ENCODE assay signal across 26 cellular contexts in genomic region chr4:153511104-153511503, GRCh38.
"Had no signal": no experiment of that assay in that cellular context is flagged by ENCODE, and none has a peak within 500 bp of the region (broad histone marks: within the 10 kb centered on the region; RNA-seq: fewer than 3 reads in every experiment).

No MANE protein-coding gene starts in this region.

- H3K9me3 ChIP-seq: esophagus muscularis mucosa, left lung, sigmoid colon, tibial nerve had no signal

- DNase-seq: activated CD4-positive, alpha-beta memory T cell treated with anti-CD3 and anti-CD28 coated beads for 36 hours; activated CD4-positive, alpha-beta T cell treated with anti-CD3 and anti-CD28 coated beads for 4 hours; activated gamma-delta T cell; activated naive CD8-positive, alpha-beta T cell treated with anti-CD3 and anti-CD28 coated beads, Interleukin-2, amount 10 ng/mL, durations not matched to agents 7 days and 5 days; amygdala; cerebellar nuclear complex; glutamatergic neuron; immature natural killer cell; kidney glomerular epithelial cell; left lung; natural killer cell; retina; sigmoid colon; stimulated activated CD4-positive, alpha-beta T cell treated with anti-CD3 and anti-CD28 coated beads, Interleukin-15, amount 100 ng/mL, for 24 hours; stimulated activated CD8-positive, alpha-beta memory T cell treated with anti-CD3 and anti-CD28 coated beads, Interleukin-4, amount 100 ng/mL, for 48 hours; stimulated activated naive CD8-positive, alpha-beta T cell treated with anti-CD3 and anti-CD28 coated beads, Interleukin-15, amount 100 ng/mL, for 72 hours; T1000 had no signal

- H3K4me3 ChIP-seq: coronary artery, esophagus muscularis mucosa, hepatocyte, left lung, lung, sigmoid colon, smooth muscle cell, tibial nerve had no signal

- H3K27me3 ChIP-seq: esophagus muscularis mucosa, hepatocyte, left lung, sigmoid colon, tibial nerve had no signal

- H3K36me3 Mint-ChIP-seq: natural killer cell had no signal

- H3K9me3 Mint-ChIP-seq: activated naive CD8-positive, alpha-beta T cell treated with anti-CD3 and anti-CD28 coated beads, Interleukin-2, amount 10 ng/mL, durations not matched to agents 7 days and 5 days; immature natural killer cell; natural killer cell had no signal

- H3K27ac ChIP-seq: coronary artery, esophagus muscularis mucosa, hepatocyte, left lung, sigmoid colon, tibial nerve had no signal

- H3K4me2 ChIP-seq: hepatocyte, smooth muscle cell had no signal

- ATAC-seq: left lung; natural killer cell; stimulated activated naive CD8-positive, alpha-beta T cell treated with anti-CD3 and anti-CD28 coated beads, Interleukin-15, amount 100 ng/mL, for 72 hours; WTC11 had no signal

- FAIRE-seq: bronchial epithelial cell had no signal

- H3K27me3 Mint-ChIP-seq: activated CD4-positive, alpha-beta memory T cell treated with anti-CD3 and anti-CD28 coated beads for 36 hours; activated naive CD8-positive, alpha-beta T cell treated with anti-CD3 and anti-CD28 coated beads, Interleukin-2, amount 10 ng/mL, durations not matched to agents 7 days and 5 days; progenitor cell of endocrine pancreas; stimulated activated naive CD8-positive, alpha-beta T cell treated with anti-CD3 and anti-CD28 coated beads, Interleukin-15, amount 100 ng/mL, for 72 hours had no signal

- H2AFZ ChIP-seq: hepatocyte had no signal

- H3K27ac Mint-ChIP-seq: activated CD4-positive, alpha-beta memory T cell treated with anti-CD3 and anti-CD28 coated beads for 36 hours; WTC11 had no signal

- H3K4me3 Mint-ChIP-seq: activated CD4-positive, alpha-beta memory T cell treated with anti-CD3 and anti-CD28 coated beads for 36 hours; activated naive CD8-positive, alpha-beta T cell treated with anti-CD3 and anti-CD28 coated beads, Interleukin-2, amount 10 ng/mL, durations not matched to agents 7 days and 5 days; immature natural killer cell; natural killer cell; stimulated activated naive CD8-positive, alpha-beta T cell treated with anti-CD3 and anti-CD28 coated beads, Interleukin-15, amount 100 ng/mL, for 72 hours; WTC11 had no signal
